In genomic region chr2:70468898-70469297, GRCh38 we compare ENCODE assay signal across 29 cellular contexts.
"Had no signal": no experiment of that assay in that cellular context is flagged by ENCODE, and none has a peak within 500 bp of the region (broad histone marks: within the 10 kb centered on the region; RNA-seq: fewer than 3 reads in every experiment).

No MANE protein-coding gene starts in this region.

- H3K36me3 ChIP-seq: pancreas, prostate gland, thyroid gland had no signal

- H3K4me3 ChIP-seq: pancreas, prostate gland, smooth muscle cell, stomach, thyroid gland had no signal

- H3K27me3 Mint-ChIP-seq: activated CD4-positive, alpha-beta memory T cell treated with anti-CD3 and anti-CD28 coated beads for 36 hours; activated CD4-positive, alpha-beta T cell treated with anti-CD3 and anti-CD28 coated beads, Interleukin-2, amount 10 ng/mL, durations not matched to agents 24 days and 14 days; activated naive CD4-positive, alpha-beta T cell treated with anti-CD3 and anti-CD28 coated beads, Interleukin-2, amount 50 U/mL, for 24 hours; activated naive CD8-positive, alpha-beta T cell treated with anti-CD3 and anti-CD28 coated beads, Interleukin-2, amount 50 U/mL, for 24 hours; activated T-helper 17 cell treated with anti-CD3 and anti-CD28 coated beads, Interleukin-2, amount 50 U/mL, for 72 hours; dendritic cell treated with granulocyte-macrophage colony-stimulating factor and Interleukin-4, amounts not matched to agents 40 ng/mL and 50 ng/mL, for 4 days had no signal

- H3K27ac ChIP-seq: pancreas, prostate gland, stomach had no signal

- H3K36me3 Mint-ChIP-seq: activated CD4-positive, alpha-beta memory T cell treated with anti-CD3 and anti-CD28 coated beads for 36 hours; activated naive CD4-positive, alpha-beta T cell treated with anti-CD3 and anti-CD28 coated beads, Interleukin-2, amount 50 U/mL, for 24 hours; mesothelial cell of epicardium; naive B cell; stimulated activated naive B cell treated with anti-CD40 and anti-IgM and Interleukin-4, amounts not matched to agents 10 μg/mL and 1 μg/mL and 100 μg/mL, for 72 hours had no signal

- DNase-seq: activated CD4-positive, alpha-beta memory T cell treated with anti-CD3 and anti-CD28 coated beads for 36 hours; activated CD4-positive, alpha-beta T cell treated with anti-CD3 and anti-CD28 coated beads, Interleukin-2, amount 10 ng/mL, durations not matched to agents 24 days and 14 days; activated CD4-positive, CD25-positive, alpha-beta regulatory T cell treated with anti-CD3 and anti-CD28 coated beads, Interleukin-2, amount 50 U/mL, for 72 hours; activated gamma-delta T cell treated with Interleukin-2 at 50 U/mL for 16 hours; activated naive CD8-positive, alpha-beta T cell treated with anti-CD3 and anti-CD28 coated beads, Interleukin-2, amount 50 U/mL, for 24 hours; activated T-cell treated with anti-CD3 and anti-CD28 coated beads, Interleukin-2, amount 50 U/mL, for 4 hours; amygdala; central memory CD4-positive, alpha-beta T cell; foreskin fibroblast; hippocampal formation; kidney; left colon; mammary epithelial cell; naive B cell; nephron progenitor cell; pancreas; stimulated activated CD4-positive, alpha-beta T cell treated with anti-CD3 and anti-CD28 coated beads, Interleukin-1b, Interleukin-23, amount 100 ng/mL, for 48 hours; stimulated activated CD4-positive, alpha-beta T cell treated with anti-CD3 and anti-CD28 coated beads, Interleukin-4, amount 100 ng/mL, for 4 hours; stimulated activated CD8-positive, alpha-beta memory T cell treated with anti-CD3 and anti-CD28 coated beads, Interleukin-4, amount 100 ng/mL, for 48 hours; stimulated activated naive B cell treated with anti-CD40 and anti-IgM and Interleukin-4, amounts not matched to agents 10 μg/mL and 1 μg/mL and 100 μg/mL, for 72 hours; stomach; thyroid gland had no signal

- H3K27me3 ChIP-seq: pancreas, stomach, thyroid gland had no signal

- H3K4me1 ChIP-seq: prostate gland, stomach had no signal

- H3K27ac Mint-ChIP-seq: activated CD4-positive, alpha-beta memory T cell treated with anti-CD3 and anti-CD28 coated beads for 36 hours; activated CD4-positive, alpha-beta T cell treated with anti-CD3 and anti-CD28 coated beads, Interleukin-2, amount 10 ng/mL, durations not matched to agents 24 days and 14 days; activated naive CD4-positive, alpha-beta T cell treated with anti-CD3 and anti-CD28 coated beads, Interleukin-2, amount 50 U/mL, for 24 hours; activated naive CD8-positive, alpha-beta T cell treated with anti-CD3 and anti-CD28 coated beads, Interleukin-2, amount 50 U/mL, for 24 hours; activated T-helper 17 cell treated with anti-CD3 and anti-CD28 coated beads, Interleukin-2, amount 50 U/mL, for 72 hours; endodermal cell; mesothelial cell of epicardium; naive B cell; nephron progenitor cell; stimulated activated naive B cell treated with anti-CD40 and anti-IgM and Interleukin-4, amounts not matched to agents 10 μg/mL and 1 μg/mL and 100 μg/mL, for 72 hours had no signal

- H3K4me3 Mint-ChIP-seq: activated CD4-positive, alpha-beta memory T cell treated with anti-CD3 and anti-CD28 coated beads for 36 hours; activated CD4-positive, alpha-beta T cell treated with anti-CD3 and anti-CD28 coated beads, Interleukin-2, amount 10 ng/mL, durations not matched to agents 24 days and 14 days; activated naive CD4-positive, alpha-beta T cell treated with anti-CD3 and anti-CD28 coated beads, Interleukin-2, amount 50 U/mL, for 24 hours; activated naive CD8-positive, alpha-beta T cell treated with anti-CD3 and anti-CD28 coated beads, Interleukin-2, amount 50 U/mL, for 24 hours; activated T-cell treated with anti-CD3 and anti-CD28 coated beads, Interleukin-2, amount 50 U/mL, for 4 hours; activated T-helper 17 cell treated with anti-CD3 and anti-CD28 coated beads, Interleukin-2, amount 50 U/mL, for 72 hours; dendritic cell treated with granulocyte-macrophage colony-stimulating factor and Interleukin-4, amounts not matched to agents 40 ng/mL and 50 ng/mL, for 4 days; endodermal cell; mesothelial cell of epicardium; nephron progenitor cell; stimulated activated naive B cell treated with anti-CD40 and anti-IgM and Interleukin-4, amounts not matched to agents 10 μg/mL and 1 μg/mL and 100 μg/mL, for 72 hours had no signal

- H3K9me3 ChIP-seq: pancreas, prostate gland, stomach, thyroid gland had no signal

- H3K9me3 Mint-ChIP-seq: activated CD4-positive, alpha-beta memory T cell treated with anti-CD3 and anti-CD28 coated beads for 36 hours; activated CD4-positive, alpha-beta T cell treated with anti-CD3 and anti-CD28 coated beads, Interleukin-2, amount 10 ng/mL, durations not matched to agents 24 days and 14 days; activated naive CD4-positive, alpha-beta T cell treated with anti-CD3 and anti-CD28 coated beads, Interleukin-2, amount 50 U/mL, for 24 hours; activated naive CD8-positive, alpha-beta T cell treated with anti-CD3 and anti-CD28 coated beads, Interleukin-2, amount 50 U/mL, for 24 hours; activated T-cell treated with anti-CD3 and anti-CD28 coated beads, Interleukin-2, amount 50 U/mL, for 4 hours; activated T-helper 17 cell treated with anti-CD3 and anti-CD28 coated beads, Interleukin-2, amount 50 U/mL, for 72 hours; dendritic cell treated with granulocyte-macrophage colony-stimulating factor and Interleukin-4, amounts not matched to agents 40 ng/mL and 50 ng/mL, for 4 days; endodermal cell; mesothelial cell of epicardium; nephron progenitor cell had no signal
